Comparison of ENCODE assay signal across 11 cellular contexts in genomic region chr1:154752273-154753030, GRCh38.
DNase-seq lines count a peak whose midpoint lies in the region; ATAC-seq, FAIRE-seq and TF ChIP-seq lines count a peak whose summit lies in the region.
"Had no signal": no experiment of that assay in that cellular context is flagged by ENCODE, and none has a peak within 500 bp of the region (broad histone marks: within the 10 kb centered on the region; RNA-seq: fewer than 3 reads in every experiment).

No MANE protein-coding gene starts in this region.

- H3K4me1 ChIP-seq in KMS-11 (ENCODE audit: low read depth, poor library complexity, severe bottlenecking): peaks cover 60% of the 10 kb centered on the region
- no peaks in the 10 kb centered on the region for H3K4me1 ChIP-seq in K562 (replicated peaks in 1 of 2; ENCODE audit: control insufficient read depth in 2 of 2, insufficient read depth in 2 of 2, low read length in 2 of 2)
- peaks cover 23 to 28% of the 10 kb centered on the region in 2 experiments for H3K4me1 ChIP-seq in neutrophil (ENCODE audit: control insufficient read depth in 1 of 2, insufficient read depth in 1 of 2, low read depth in 1 of 2, low read length in 1 of 2)
- H3K4me1 ChIP-seq: HAP-1 had no signal

- intact Hi-C loops in K562 (cut with micrococcal nuclease): no loop called here

- no peak for ATAC-seq in activated CD4-positive, CD25-positive, alpha-beta regulatory T cell treated with anti-CD3 and anti-CD28 coated beads, Interleukin-2, amount 50 U/mL, for 24 hours
- ATAC-seq in K562 (no peak), HG02763 (IDR thresholded peaks at IDR 0.05; ENCODE audit: unreplicated experiment) (no peak)

- peak in 1 of 2 experiments; percentile 23; a peak in 1 of 4 replicates for TF ChIP-seq RAD21 in K562 (CRISPR knock-in tag; conservative IDR thresholded peaks at IDR 0.05 in 1 of 2, IDR thresholded peaks at IDR 0.05 in 1 of 2)

- 3% methylated on average over 11 of the region's 12 CpGs for WGBS in K562 (ENCODE audit: insufficient coverage, low coverage, missing lambda C conversion rate)

- H3K27me3 ChIP-seq in KMS-11 (ENCODE audit: insufficient read depth, low read depth) (peaks cover 57% of the 10 kb centered on the region), K562 (ENCODE audit: control insufficient read depth in 2 of 2, insufficient read depth in 2 of 2, low read length in 2 of 2) (peaks cover 39 to 69% of the 10 kb centered on the region in 2 experiments; a peak in 4 of 5 replicates), neutrophil (no peaks in the 10 kb centered on the region)
- H3K27me3 ChIP-seq: right atrium auricular region had no signal

- H3K36me3 ChIP-seq in KMS-11 (ENCODE audit: insufficient read depth): no peaks in the 10 kb centered on the region
- no peaks in the 10 kb centered on the region for H3K36me3 ChIP-seq in K562 (ENCODE audit: control insufficient read depth, insufficient read depth, low read length)
- no peaks in the 10 kb centered on the region for H3K36me3 ChIP-seq in neutrophil
- H3K36me3 ChIP-seq: HAP-1, right atrium auricular region had no signal

- no TSS peak for BruUV-seq in K562 (replicated peaks; lab: Mats Ljungman, UMichigan)

- in situ Hi-C loops in K562 (cut with MboI): no loop called here

- no peak for TF ChIP-seq EP300 in K562 (IDR thresholded peaks at IDR 0.05; ENCODE audit: low read length)

- FAIRE-seq in K562 (lab: Jason Lieb, UNC): no peak

- H3K79me2 ChIP-seq in KMS-11 (ENCODE audit: insufficient read depth, low read depth) (no peaks in the 10 kb centered on the region), K562 (ENCODE audit: control insufficient read depth, insufficient read depth, low read length) (no peaks in the 10 kb centered on the region)

- H3K27ac ChIP-seq in KMS-11: peak overlapping the region; percentile 57
- no peak overlapping the region for H3K27ac ChIP-seq in K562 (ENCODE audit: extremely low read depth, low read depth, low read length)
- H3K27ac ChIP-seq in neutrophil: peak overlapping the region; percentile 47

- peak overlapping the region; percentile 12; the same call in 1 of the 2 replicates for H2AFZ ChIP-seq in KMS-11 (ENCODE audit: low read depth)
- no peak overlapping the region for H2AFZ ChIP-seq in K562 (ENCODE audit: low read depth, low read length)

- H3K4me3 ChIP-seq in KMS-11 (IDR thresholded peaks at IDR 0.05; ENCODE audit: insufficient read depth, low read depth, low read length) (no peak overlapping the region), K562 (no peak overlapping the region), neutrophil (ENCODE audit: low read depth in 1 of 2, low read length in 1 of 2) (no peak overlapping the region)
- H3K4me3 ChIP-seq: HAP-1, right atrium auricular region had no signal

- POLR2A ChIA-PET in K562 (lab: Yijun Ruan, JAX): interaction anchor here (0.7 kb wide), 1 partner anchor 366 kb away, joined by 3 read pairs; no protein-coding TSS in a partner anchor

- no peaks in the 10 kb centered on the region for H3K9me3 ChIP-seq in K562 (replicated peaks; ENCODE audit: control insufficient read depth, insufficient read depth, low read depth, low read length)
- no peaks in the 10 kb centered on the region for H3K9me3 ChIP-seq in neutrophil
- H3K9me3 ChIP-seq: HAP-1, right atrium auricular region had no signal

- H3K9me1 ChIP-seq in K562 (ENCODE audit: control insufficient read depth, insufficient read depth, low read length): no peaks in the 10 kb centered on the region

- TF ChIP-seq CTCF in KMS-11 (conservative IDR thresholded peaks at IDR 0.05; ENCODE audit: low read depth, low read length) (peak; percentile 78), K562 (IDR thresholded peaks at IDR 0.05 in 2 of 3, conservative IDR thresholded peaks at IDR 0.05 in 1 of 3; ENCODE audit: insufficient read depth in 2 of 3, low read depth in 1 of 3, low read length in 3 of 3) (peak; percentile 19 to 31 (median 22); a peak in 3 of 6 replicates), neutrophil (IDR thresholded peaks at IDR 0.05) (no peak)

- CTCF ChIA-PET in K562 (lab: Yijun Ruan, JAX; ENCODE audit: low intra/inter-chr PET ratio): interaction anchor here (0.7 kb wide), 1 partner anchor 11 kb away, joined by 3 read pairs; no protein-coding TSS in a partner anchor

- H3K9ac ChIP-seq in KMS-11 (peak overlapping the region; percentile 11; the same call in 1 of the 2 replicates), K562 (ENCODE audit: insufficient read depth in 1 of 2, low read depth in 2 of 2, low read length in 2 of 2) (no peak overlapping the region)

- TF ChIP-seq POLR2A in K562 (conservative IDR thresholded peaks at IDR 0.05): no peak

- peak overlapping the region; percentile 81 for H3K4me2 ChIP-seq in KMS-11
- no peak overlapping the region for H3K4me2 ChIP-seq in K562 (ENCODE audit: insufficient read depth, low read length)

- DNase-seq in activated CD4-positive, CD25-positive, alpha-beta regulatory T cell treated with anti-CD3 and anti-CD28 coated beads, Interleukin-2, amount 50 U/mL, for 72 hours: peak; percentile 24
- peak in 1 of 4 experiments; percentile 17 for DNase-seq in K562 (ENCODE audit: extremely low read depth in 1 of 4, low spot score in 3 of 4)
- DNase-seq in amygdala (lab: John Stamatoyannopoulos, UW): no peak
- no peak for DNase-seq in hepatic stellate cell (ENCODE audit: low spot score)
- DNase-seq: NCI-H524 treated with DMSO at 0.1 percent for 48 hours had no signal

- 0 out of 2 replicates have a peak, but pooled peaks cover 5% of the 10 kb centered on the region for H4K20me1 ChIP-seq in KMS-11 (ENCODE audit: insufficient read depth)
- peaks cover 11% of the 10 kb centered on the region; the same call in 1 of the 2 replicates for H4K20me1 ChIP-seq in K562 (replicated peaks; ENCODE audit: control insufficient read depth, insufficient read depth, low read length)

TF ChIP-seq in K562, 482 proteins besides CTCF, POLR2A, EP300 and RAD21:
- TF ChIP-seq MBD1 (CRISPR knock-in tag; IDR thresholded peaks at IDR 0.05): no peak
- peak; percentile 39 for TF ChIP-seq RBM25 (IDR thresholded peaks at IDR 0.05; ENCODE audit: low read depth, low read length, severe bottlenecking)
- peak; percentile 92 for TF ChIP-seq ZNF263 (CRISPR knock-in tag; IDR thresholded peaks at IDR 0.05; ENCODE audit: borderline replicate concordance)
